In genomic region chr2:240525802-240526201, GRCh38 we compare ENCODE assay signal across 26 cellular contexts.
"Had no signal": no experiment of that assay in that cellular context is flagged by ENCODE, and none has a peak within 500 bp of the region (broad histone marks: within the 10 kb centered on the region; RNA-seq: fewer than 3 reads in every experiment).

No MANE protein-coding gene starts in this region.

- H3K9me3 Mint-ChIP-seq: activated T-helper 17 cell treated with anti-CD3 and anti-CD28 coated beads, Interleukin-2, amount 50 U/mL, for 72 hours had no signal

- H3K9ac ChIP-seq: SK-N-SH had no signal

- H3K4me3 Mint-ChIP-seq: activated CD4-positive, alpha-beta T cell treated with anti-CD3 and anti-CD28 coated beads, Interleukin-2, amount 10 ng/mL, durations not matched to agents 24 days and 14 days; activated T-cell treated with anti-CD3 and anti-CD28 coated beads, Interleukin-2, amount 50 U/mL, for 4 hours; activated T-helper 17 cell treated with anti-CD3 and anti-CD28 coated beads, Interleukin-2, amount 50 U/mL, for 72 hours; nephron; T-helper 1 cell treated with Interleukin-12 subunit alpha and Interleukin-12 subunit beta and Interleukin-4 antibody, amounts not matched to agents 30 μg/mL and 1 μg/mL, for 36 hours had no signal

- H3K27ac ChIP-seq: breast epithelium, epithelial cell of prostate, esophagus squamous epithelium, heart right ventricle, left ventricle myocardium inferior, pancreas, psoas muscle, upper lobe of right lung had no signal

- ATAC-seq: activated naive CD4-positive, alpha-beta T cell treated with anti-CD3 and anti-CD28 coated beads, Interleukin-2, amount 50 U/mL, for 72 hours; activated T-cell treated with anti-CD3 and anti-CD28 coated beads, Interleukin-2, amount 50 U/mL, for 4 hours; activated T-helper 17 cell treated with anti-CD3 and anti-CD28 coated beads, Interleukin-2, amount 50 U/mL, for 72 hours; pancreas; psoas muscle; upper lobe of right lung had no signal

- H3K27me3 ChIP-seq: breast epithelium, heart right ventricle, pancreas, upper lobe of right lung had no signal

- DNase-seq: activated CD4-positive, alpha-beta T cell treated with anti-CD3 and anti-CD28 coated beads, Interleukin-2, amount 10 ng/mL, durations not matched to agents 24 days and 14 days; activated CD4-positive, CD25-positive, alpha-beta regulatory T cell treated with anti-CD3 and anti-CD28 coated beads, Interleukin-2, amount 50 U/mL, for 72 hours; activated gamma-delta T cell treated with Interleukin-2 at 50 U/mL for 16 hours; activated T-cell treated with anti-CD3 and anti-CD28 coated beads, Interleukin-2, amount 50 U/mL, for 4 hours; central memory CD4-positive, alpha-beta T cell; dermis blood vessel endothelial cell; effector CD4-positive, alpha-beta T cell; esophagus squamous epithelium; foreskin melanocyte; heart right ventricle; left ventricle myocardium inferior; psoas muscle; SK-N-SH; stimulated activated CD4-positive, alpha-beta T cell treated with anti-CD3 and anti-CD28 coated beads, Interleukin-15, amount 100 ng/mL, for 24 hours; stimulated activated naive CD4-positive, alpha-beta T cell treated with Interleukin-2 at 50 U/mL for 16 hours; SW 1271; T1000; upper lobe of right lung had no signal

- H3K4me3 ChIP-seq: breast epithelium, esophagus squamous epithelium, heart right ventricle, left ventricle myocardium inferior, pancreas, psoas muscle, smooth muscle cell, upper lobe of right lung had no signal

- H3K27ac Mint-ChIP-seq: activated CD4-positive, alpha-beta T cell treated with anti-CD3 and anti-CD28 coated beads, Interleukin-2, amount 10 ng/mL, durations not matched to agents 24 days and 14 days; activated naive CD4-positive, alpha-beta T cell treated with anti-CD3 and anti-CD28 coated beads, Interleukin-2, amount 50 U/mL, for 72 hours; activated T-helper 17 cell treated with anti-CD3 and anti-CD28 coated beads, Interleukin-2, amount 50 U/mL, for 72 hours; nephron; T-helper 1 cell treated with Interleukin-12 subunit alpha and Interleukin-12 subunit beta and Interleukin-4 antibody, amounts not matched to agents 30 μg/mL and 1 μg/mL, for 36 hours had no signal

- H3K27me3 Mint-ChIP-seq: activated CD4-positive, alpha-beta T cell treated with anti-CD3 and anti-CD28 coated beads, Interleukin-2, amount 10 ng/mL, durations not matched to agents 24 days and 14 days; activated T-helper 17 cell treated with anti-CD3 and anti-CD28 coated beads, Interleukin-2, amount 50 U/mL, for 72 hours had no signal

- H3K4me1 Mint-ChIP-seq: activated CD4-positive, alpha-beta T cell treated with anti-CD3 and anti-CD28 coated beads, Interleukin-2, amount 10 ng/mL, durations not matched to agents 24 days and 14 days had no signal

- H3K9me3 ChIP-seq: pancreas, psoas muscle, upper lobe of right lung had no signal

- H3K4me1 ChIP-seq: breast epithelium, esophagus squamous epithelium, heart right ventricle, left ventricle myocardium inferior, pancreas, psoas muscle, upper lobe of right lung had no signal

- H3K4me2 ChIP-seq: SK-N-SH, smooth muscle cell had no signal
